In genomic region chr12:70541-70940, GRCh38 we compare ENCODE assay signal across 2 cellular contexts. TPM values are rescaled to one million over a fixed set of nuclear protein-coding genes. Genes with fewer than 3 reads are reported as not detected.
"Had no signal": no experiment of that assay in that cellular context is flagged by ENCODE, and none has a peak within 500 bp of the region (broad histone marks: within the 10 kb centered on the region; RNA-seq: fewer than 3 reads in every experiment).

No MANE protein-coding gene starts in this region.

RNA-seq across cellular contexts. Expression of gene IQSEC3, which starts 4.0 kb away (rescaled TPM):
- total RNA-seq: mammary epithelial cell, myocyte had no signal
